In genomic region chr20:53907968-53908751, GRCh38 we compare ENCODE assay signal across 18 cellular contexts.
DNase-seq lines count a peak whose midpoint lies in the region; ATAC-seq, FAIRE-seq and TF ChIP-seq lines count a peak whose summit lies in the region.
"Had no signal": no experiment of that assay in that cellular context is flagged by ENCODE, and none has a peak within 500 bp of the region (broad histone marks: within the 10 kb centered on the region; RNA-seq: fewer than 3 reads in every experiment).

No MANE protein-coding gene starts in this region.

- H3K79me2 ChIP-seq in GM12878 (ENCODE audit: control insufficient read depth, insufficient read depth, low read length) (peaks cover 5% of the 10 kb centered on the region), SK-N-SH (ENCODE audit: insufficient read depth) (no peaks in the 10 kb centered on the region)

- H3K36me3 Mint-ChIP-seq in CD14-positive monocyte, result peaks cover 2 to 6% of the 10 kb centered on the region in 2 donors
- H3K36me3 Mint-ChIP-seq in CD4-positive, alpha-beta T cell (ENCODE audit: low read depth), result no peaks in the 10 kb centered on the region

- H4K20me1 ChIP-seq in GM12878 (ENCODE audit: control insufficient read depth, insufficient read depth), result no peaks in the 10 kb centered on the region
- H4K20me1 ChIP-seq in SK-N-SH (ENCODE audit: insufficient read depth), result no peaks in the 10 kb centered on the region

- in situ Hi-C loops in GM12878 (cut with MboI), result no loop called here

- intact Hi-C loops in CD14-positive monocyte (cut with micrococcal nuclease) (loop anchor here in 1 of 2 donors (5.0 kb wide), 1 partner anchor 34 kb away; no protein-coding TSS in a partner anchor), GM12878 (cut with micrococcal nuclease; ENCODE audit: unreplicated experiment) (loop anchor here (2.0 to 5.0 kb wide), 2 partner anchors 15 to 34 kb away; no protein-coding TSS in a partner anchor)
- intact Hi-C loops in CD4-positive, alpha-beta T cell (cut with DNase I, micrococcal nuclease), result no loop called here

- no peak for TF ChIP-seq RAD21 in GM12878 (IDR thresholded peaks at IDR 0.05; ENCODE audit: insufficient read depth, low read depth, low read length)
- no peak for TF ChIP-seq RAD21 in SK-N-SH (IDR thresholded peaks at IDR 0.05; ENCODE audit: low read length)

- no peak for TF ChIP-seq POLR2A in GM12878 (IDR thresholded peaks at IDR 0.05; ENCODE audit: low read depth, low read length)

- peaks cover 0 to 8% (median 1%) of the 10 kb centered on the region in 3 donors for H3K27me3 Mint-ChIP-seq in CD14-positive monocyte (ENCODE audit: low read depth in 3 of 3)
- no peaks in the 10 kb centered on the region for H3K27me3 Mint-ChIP-seq in CD4-positive, alpha-beta T cell

- no peak; the same call in 2 of the 3 replicates for ATAC-seq in GM12878
- no peak for ATAC-seq in CD4-positive, alpha-beta T cell (ENCODE audit: poor library complexity)

- SMC1A ChIA-PET in GM12878 (lab: Charles Lee; ENCODE audit: uncharacterized antibody, unreplicated experiment), result interaction anchor here (0.6 to 13.3 kb wide), 30 partner anchors 9 to 495 kb away, joined by 3 to 117 read pairs (median 6); no protein-coding TSS in a partner anchor

- BruUV-seq in GM12878 (replicated peaks; lab: Mats Ljungman, UMichigan), result no TSS peak

- no peak overlapping the region for H3K4me3 ChIP-seq in GM12878
- peak overlapping the region in 1 of 2 experiments; percentile 19 for H3K4me3 ChIP-seq in neutrophil (ENCODE audit: low read depth in 1 of 2, low read length in 1 of 2)
- no peak overlapping the region for H3K4me3 ChIP-seq in SK-N-SH (ENCODE audit: low read depth in 2 of 2, low read length in 1 of 2)
- H3K4me3 ChIP-seq: esophagus squamous epithelium had no signal

- no peaks in the 10 kb centered on the region for H3F3A ChIP-seq in SK-N-SH (replicated peaks; ENCODE audit: insufficient read depth)

- CTCF ChIA-PET in GM12878 (lab: Yijun Ruan, JAX) (interaction anchor here (0.5 to 3.7 kb wide), 15 partner anchors 8 to 330 kb away, joined by 3 to 19 read pairs (median 3); no protein-coding TSS in a partner anchor), SK-N-SH (lab: Yijun Ruan, JAX) (interaction anchor here (2.8 kb wide), 1 partner anchor 8 kb away, joined by 16 read pairs; no protein-coding TSS in a partner anchor)
- CTCF ChIA-PET in CD4-positive, alpha-beta T cell (lab: Charles Lee), result no interaction called here

- peak overlapping the region; percentile 69 for H3K9ac ChIP-seq in GM12878 (ENCODE audit: control insufficient read depth, insufficient read depth, low read length)
- no peak overlapping the region for H3K9ac ChIP-seq in SK-N-SH

- WGBS in GM12878 (ENCODE audit: insufficient coverage, insufficient replicate concordance, low lambda C conversion rate, missing lambda C conversion rate), result 43% methylated on average over 11 of the region's 11 CpGs
- 95% methylated on average over 10 of the region's 11 CpGs for WGBS in SK-N-SH (ENCODE audit: low lambda C conversion rate)

- POLR2A ChIA-PET in GM12878 (lab: Charles Lee), result interaction anchor here (0.7 to 4.3 kb wide), 15 partner anchors 9 to 319 kb away, joined by 3 to 24 read pairs (median 4); no protein-coding TSS in a partner anchor
- POLR2A ChIA-PET in SK-N-SH (lab: Yijun Ruan, JAX), result interaction anchor here (1.0 kb wide), 1 partner anchor 9 kb away, joined by 3 read pairs; no protein-coding TSS in a partner anchor
- POLR2A ChIA-PET in CD4-positive, alpha-beta T cell (lab: Charles Lee), result interaction anchor here (0.5 to 1.9 kb wide), 4 partner anchors 36 to 329 kb away, joined by 3 to 9 read pairs (median 3); no protein-coding TSS in a partner anchor

- H3K4me3 Mint-ChIP-seq in CD14-positive monocyte, result no peak overlapping the region
- no peak overlapping the region for H3K4me3 Mint-ChIP-seq in CD4-positive, alpha-beta T cell

- peaks cover 0 to 4% (median 0%) of the 10 kb centered on the region in 7 donors for H3K9me3 Mint-ChIP-seq in CD14-positive monocyte
- no peaks in the 10 kb centered on the region for H3K9me3 Mint-ChIP-seq in CD4-positive, alpha-beta T cell

- H3K4me1 Mint-ChIP-seq in CD14-positive monocyte, result peaks cover 86% of the 10 kb centered on the region
- peaks cover 13% of the 10 kb centered on the region for H3K4me1 Mint-ChIP-seq in CD4-positive, alpha-beta T cell (ENCODE audit: low read depth)

- H3K27ac ChIP-seq in GM12878 (ENCODE audit: control insufficient read depth, insufficient read depth) (peak overlapping the region; percentile 72), neutrophil (peak overlapping the region; percentile 92), SK-N-SH (ENCODE audit: low read depth in 2 of 2, low read length in 1 of 2) (no peak overlapping the region)
- H3K27ac ChIP-seq in CD4-positive, alpha-beta T cell (ENCODE audit: low read depth, low read length), result no peak overlapping the region

- H3K4me1 ChIP-seq in GM12878 (ENCODE audit: control insufficient read depth, insufficient read depth, low read length) (peaks cover 33% of the 10 kb centered on the region), neutrophil (ENCODE audit: control insufficient read depth in 1 of 2, insufficient read depth in 1 of 2, low read depth in 1 of 2, low read length in 1 of 2) (peaks cover 88 to 95% of the 10 kb centered on the region in 2 experiments), SK-N-SH (ENCODE audit: control insufficient read depth in 1 of 2, insufficient read depth in 2 of 2, low read depth in 1 of 2, low read length in 1 of 2) (no peaks in the 10 kb centered on the region)

- H3K9me2 ChIP-seq in SK-N-SH, result no peaks in the 10 kb centered on the region

- H3K27me3 ChIP-seq in GM12878 (replicated peaks in 1 of 2; ENCODE audit: control insufficient read depth in 2 of 2, insufficient read depth in 2 of 2, low read length in 1 of 2), result no peaks in the 10 kb centered on the region
- H3K27me3 ChIP-seq in neutrophil, result no peaks in the 10 kb centered on the region
- no peaks in the 10 kb centered on the region for H3K27me3 ChIP-seq in SK-N-SH (ENCODE audit: insufficient read depth)
- no peaks in the 10 kb centered on the region for H3K27me3 ChIP-seq in CD4-positive, alpha-beta T cell (ENCODE audit: control insufficient read depth, insufficient read depth, low read length)
- H3K27me3 ChIP-seq: esophagus squamous epithelium had no signal

- no peaks in the 10 kb centered on the region for H3K36me3 ChIP-seq in GM12878 (ENCODE audit: control insufficient read depth in 2 of 2, insufficient read depth in 2 of 2, low read length in 1 of 2)
- H3K36me3 ChIP-seq in neutrophil, result no peaks in the 10 kb centered on the region
- H3K36me3 ChIP-seq in SK-N-SH (replicated peaks in 1 of 2; ENCODE audit: control insufficient read depth in 1 of 2, insufficient read depth in 2 of 2, low read length in 1 of 2), result no peaks in the 10 kb centered on the region
- H3K36me3 ChIP-seq: esophagus squamous epithelium had no signal

- peak; percentile 23 for FAIRE-seq in HTR-8/SVneo (lab: Jason Lieb, UNC)
- no peak for FAIRE-seq in GM12878 (lab: Jason Lieb, UNC)

- H3K9me3 ChIP-seq in GM12878 (replicated peaks; ENCODE audit: control insufficient read depth, insufficient read depth, low read length), result no peaks in the 10 kb centered on the region
- no peaks in the 10 kb centered on the region for H3K9me3 ChIP-seq in neutrophil
- H3K9me3 ChIP-seq in SK-N-SH, result no peaks in the 10 kb centered on the region
- no peaks in the 10 kb centered on the region for H3K9me3 ChIP-seq in CD4-positive, alpha-beta T cell (ENCODE audit: control insufficient read depth, low read length)
- H3K9me3 ChIP-seq: esophagus squamous epithelium had no signal

- DNase-seq in CD14-positive monocyte (ENCODE audit: low spot score), result no peak
- DNase-seq in HTR-8/SVneo (ENCODE audit: insufficient read length, low spot score), result no peak
- DNase-seq in GM12878 (ENCODE audit: low read depth, low spot score), result no peak
- DNase-seq in SK-N-SH, result no peak
- DNase-seq in midbrain (lab: John Stamatoyannopoulos, UW), result no peak
- no peak for DNase-seq in SKM-1 treated with dmso at 0.1 percent for 144 hours (lab: John Stamatoyannopoulos, UW; ENCODE audit: unreplicated experiment)
- DNase-seq in CD4-positive, alpha-beta T cell, result no peak
- DNase-seq: activated gamma-delta T cell; amygdala; caudate nucleus; esophagus squamous epithelium; NCI-H146; NCI-H2171 treated with DMSO at 0.1 percent for 48 hours; NCI-H82; stimulated activated CD4-positive, alpha-beta T cell treated with anti-CD3 and anti-CD28 coated beads, Interleukin-12 subunit alpha, Interleukin-12 subunit beta, amount 100 ng/mL, for 4 hours; stimulated activated CD8-positive, alpha-beta memory T cell treated with anti-CD3 and anti-CD28 coated beads, Interleukin-4, amount 100 ng/mL, for 48 hours; substantia nigra had no signal

- H2AFZ ChIP-seq in GM12878 (ENCODE audit: control insufficient read depth, low read depth, low read length) (peak overlapping the region; percentile 42), SK-N-SH (ENCODE audit: low read depth) (no peak overlapping the region)

- TF ChIP-seq CTCF in CD14-positive monocyte (IDR thresholded peaks at IDR 0.05) (no peak), GM12878 (IDR thresholded peaks at IDR 0.05 in 2 of 3, conservative IDR thresholded peaks at IDR 0.05 in 1 of 3; ENCODE audit: control insufficient read depth in 2 of 3, extremely low read depth in 1 of 3, insufficient read depth in 1 of 3, low read depth in 3 of 3, low read length in 3 of 3) (no peak), neutrophil (IDR thresholded peaks at IDR 0.05) (no peak), SK-N-SH (IDR thresholded peaks at IDR 0.05) (no peak)
- no peak for TF ChIP-seq CTCF in CD4-positive, alpha-beta T cell (IDR thresholded peaks at IDR 0.05)

- RAD21 ChIA-PET in GM12878 (lab: Charles Lee; ENCODE audit: unreplicated experiment), result interaction anchor here (0.6 to 6.9 kb wide), 24 partner anchors 8 to 265 kb away, joined by 3 to 59 read pairs (median 4); no protein-coding TSS in a partner anchor

- no peak for TF ChIP-seq EP300 in GM12878 (IDR thresholded peaks at IDR 0.05; ENCODE audit: borderline replicate concordance in 1 of 2, control insufficient read depth in 1 of 2, low read depth in 2 of 2, low read length in 2 of 2)
- no peak for TF ChIP-seq EP300 in SK-N-SH (IDR thresholded peaks at IDR 0.05; ENCODE audit: borderline replicate concordance in 1 of 2, low read depth in 1 of 2, low read length in 1 of 2)

- 0 out of 2 replicates have a peak overlapping the region, but pooled peaks have one; percentile 11 for H3K4me2 ChIP-seq in GM12878 (ENCODE audit: control insufficient read depth, insufficient read depth)
- no peak overlapping the region for H3K4me2 ChIP-seq in SK-N-SH

- H3K27ac Mint-ChIP-seq in CD14-positive monocyte, result peak overlapping the region; percentile 98 to 100 (median 100)
- H3K27ac Mint-ChIP-seq in CD4-positive, alpha-beta T cell, result no peak overlapping the region

TF ChIP-seq in GM12878, 131 proteins besides CTCF, POLR2A, EP300 and RAD21 (continues in another document):
- 0 out of 2 replicates have a peak, but pooled peaks have one; percentile 22 for TF ChIP-seq RUNX3 (IDR thresholded peaks at IDR 0.05; ENCODE audit: low read length)

TF ChIP-seq in SK-N-SH, 30 proteins besides CTCF, POLR2A, EP300 and RAD21 (continues in another document):
- TF ChIP-seq NFIC (IDR thresholded peaks at IDR 0.05; ENCODE audit: borderline replicate concordance) (no peak), RXRA (IDR thresholded peaks at IDR 0.05; ENCODE audit: borderline replicate concordance, low read depth) (no peak), MXI1 (IDR thresholded peaks at IDR 0.05; ENCODE audit: low read depth, low read length) (no peak), YY1 (IDR thresholded peaks at IDR 0.05; ENCODE audit: low read depth) (no peak), RCOR1 (IDR thresholded peaks at IDR 0.05; ENCODE audit: low read length) (no peak)

Comparison
In these comparisons a context has a peak if more than half of its experiments do, and no peak if none do; other contexts are left out.
1. H3K27ac ChIP-seq: peak in GM12878 (single experiment) and neutrophil (single experiment); none in SK-N-SH (0 of 2) and CD4-positive, alpha-beta T cell (single experiment).